1 cellular context compared by ENCODE assay signal in the genomic region with DNA sequence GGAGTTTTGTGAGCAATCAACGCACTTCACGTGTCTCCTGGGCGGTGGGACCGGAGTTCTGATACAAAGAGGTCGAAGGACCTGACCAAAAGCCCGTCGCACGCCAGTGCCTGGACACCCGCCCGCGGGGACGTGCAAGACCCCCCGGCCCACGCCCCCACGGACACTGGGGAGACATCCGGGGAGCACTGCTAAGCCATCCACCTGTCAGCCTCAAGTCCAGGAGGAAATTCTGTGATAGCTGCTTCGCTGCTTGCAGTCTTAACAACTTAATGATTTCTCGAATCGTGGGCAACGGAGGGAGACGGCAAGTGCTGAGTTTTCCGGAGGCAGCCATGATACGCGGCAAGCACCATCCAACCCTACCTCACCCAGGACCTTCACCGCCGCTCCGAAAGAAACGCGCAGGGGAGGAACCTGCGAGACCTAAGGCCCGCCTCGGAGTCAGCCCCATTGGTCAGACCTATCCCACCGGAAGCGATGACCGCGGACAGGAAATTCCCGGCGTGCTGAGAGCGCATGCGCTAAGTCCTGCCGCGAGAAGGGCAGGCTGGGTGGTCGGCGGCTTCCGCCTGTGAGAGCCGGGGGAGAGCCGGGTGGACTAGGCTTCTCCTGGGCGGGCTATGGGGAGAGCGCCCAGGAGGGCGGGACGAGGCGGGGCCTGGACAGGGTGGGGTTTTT.
TF ChIP-seq lines count a peak whose summit lies in the region.

A gene (minus strand): TSS at position 393 of the 681 bp plus-strand sequence. CDS start 56 bp downstream, at position 337.

TF ChIP-seq in HepG2, 621 proteins besides CTCF, POLR2A, EP300 and RAD21 (continued from another document and continues in another):
- TF ChIP-seq, protein P1, sequence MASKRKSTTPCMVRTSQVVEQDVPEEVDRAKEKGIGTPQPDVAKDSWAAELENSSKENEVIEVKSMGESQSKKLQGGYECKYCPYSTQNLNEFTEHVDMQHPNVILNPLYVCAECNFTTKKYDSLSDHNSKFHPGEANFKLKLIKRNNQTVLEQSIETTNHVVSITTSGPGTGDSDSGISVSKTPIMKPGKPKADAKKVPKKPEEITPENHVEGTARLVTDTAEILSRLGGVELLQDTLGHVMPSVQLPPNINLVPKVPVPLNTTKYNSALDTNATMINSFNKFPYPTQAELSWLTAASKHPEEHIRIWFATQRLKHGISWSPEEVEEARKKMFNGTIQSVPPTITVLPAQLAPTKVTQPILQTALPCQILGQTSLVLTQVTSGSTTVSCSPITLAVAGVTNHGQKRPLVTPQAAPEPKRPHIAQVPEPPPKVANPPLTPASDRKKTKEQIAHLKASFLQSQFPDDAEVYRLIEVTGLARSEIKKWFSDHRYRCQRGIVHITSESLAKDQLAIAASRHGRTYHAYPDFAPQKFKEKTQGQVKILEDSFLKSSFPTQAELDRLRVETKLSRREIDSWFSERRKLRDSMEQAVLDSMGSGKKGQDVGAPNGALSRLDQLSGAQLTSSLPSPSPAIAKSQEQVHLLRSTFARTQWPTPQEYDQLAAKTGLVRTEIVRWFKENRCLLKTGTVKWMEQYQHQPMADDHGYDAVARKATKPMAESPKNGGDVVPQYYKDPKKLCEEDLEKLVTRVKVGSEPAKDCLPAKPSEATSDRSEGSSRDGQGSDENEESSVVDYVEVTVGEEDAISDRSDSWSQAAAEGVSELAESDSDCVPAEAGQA (IDR thresholded peaks at IDR 0.05; ENCODE audit: low read depth): no peak; the same call in 1 of the 2 replicates
- TF ChIP-seq, protein P1 (CRISPR knock-in tag; IDR thresholded peaks at IDR 0.05; ENCODE audit: borderline replicate concordance): 0 out of 2 replicates have a peak, but pooled peaks have one; percentile 78
- TF ChIP-seq FOXM1 (CRISPR knock-in tag; IDR thresholded peaks at IDR 0.05) (no peak), ZNF282 (IDR thresholded peaks at IDR 0.05; ENCODE audit: partially characterized antibody) (no peak), PPARG (CRISPR knock-in tag; conservative IDR thresholded peaks at IDR 0.05) (0 out of 2 replicates have a peak, but pooled peaks have one; percentile 4), CBX1 (IDR thresholded peaks at IDR 0.05; ENCODE audit: low read depth) (peak; percentile 81), ATRX (CRISPR knock-in tag; IDR thresholded peaks at IDR 0.05; ENCODE audit: borderline replicate concordance) (no peak), EEA1 (CRISPR knock-in tag; IDR thresholded peaks at IDR 0.05; ENCODE audit: borderline replicate concordance) (0 out of 2 replicates have a peak, but pooled peaks have one; percentile 14), NFRKB (IDR thresholded peaks at IDR 0.05) (no peak), ZNF777 (CRISPR knock-in tag; IDR thresholded peaks at IDR 0.05) (no peak; the same call in none of the 2 replicates), KDM5B (CRISPR knock-in tag; IDR thresholded peaks at IDR 0.05; ENCODE audit: borderline replicate concordance) (peak; percentile 91), ZNF703 (CRISPR knock-in tag; IDR thresholded peaks at IDR 0.05; ENCODE audit: borderline replicate concordance) (no peak), ZFP36L2 (CRISPR knock-in tag; IDR thresholded peaks at IDR 0.05) (no peak; the same call in 1 of the 2 replicates), TEAD3 (CRISPR knock-in tag; optimal IDR thresholded peaks at IDR 0.05; ENCODE audit: borderline replicate concordance) (peak; percentile 3), PITX1 (CRISPR knock-in tag; IDR thresholded peaks at IDR 0.05) (peak; percentile 57), ZC3H13 (CRISPR knock-in tag; IDR thresholded peaks at IDR 0.05) (peak; percentile 88), ISL2 (CRISPR knock-in tag; IDR thresholded peaks at IDR 0.05) (peak; percentile 24; the same call in 1 of the 2 replicates), HIVEP1 (CRISPR knock-in tag; IDR thresholded peaks at IDR 0.05) (peak; percentile 63), HOXD1 (CRISPR knock-in tag; IDR thresholded peaks at IDR 0.05) (no peak; the same call in none of the 2 replicates), ZNF841 (CRISPR knock-in tag; IDR thresholded peaks at IDR 0.05; ENCODE audit: borderline replicate concordance) (peak; percentile 75; the same call in 1 of the 2 replicates), ZNF547 (CRISPR knock-in tag; IDR thresholded peaks at IDR 0.05) (no peak; the same call in 1 of the 2 replicates), ZNF879 (CRISPR knock-in tag; IDR thresholded peaks at IDR 0.05) (no peak), AGO2 (optimal IDR thresholded peaks at IDR 0.05; ENCODE audit: low read depth, low read length) (peak; percentile 100), NFYC (CRISPR knock-in tag; IDR thresholded peaks at IDR 0.05) (peak; percentile 85), ATM (IDR thresholded peaks at IDR 0.05; ENCODE audit: borderline replicate concordance) (no peak), ZNF530 (CRISPR knock-in tag; IDR thresholded peaks at IDR 0.05; ENCODE audit: low read depth) (no peak), ARNT2 (CRISPR knock-in tag; IDR thresholded peaks at IDR 0.05; ENCODE audit: low read depth) (peak; percentile 74), ZNF382 (CRISPR knock-in tag; IDR thresholded peaks at IDR 0.05; ENCODE audit: borderline replicate concordance) (no peak), GATAD1 (CRISPR knock-in tag; IDR thresholded peaks at IDR 0.05) (peak; percentile 77), RORA (CRISPR knock-in tag; IDR thresholded peaks at IDR 0.05) (no peak), ZNF235 (CRISPR knock-in tag; IDR thresholded peaks at IDR 0.05; ENCODE audit: borderline replicate concordance) (no peak)
- TF ChIP-seq, protein P2, sequence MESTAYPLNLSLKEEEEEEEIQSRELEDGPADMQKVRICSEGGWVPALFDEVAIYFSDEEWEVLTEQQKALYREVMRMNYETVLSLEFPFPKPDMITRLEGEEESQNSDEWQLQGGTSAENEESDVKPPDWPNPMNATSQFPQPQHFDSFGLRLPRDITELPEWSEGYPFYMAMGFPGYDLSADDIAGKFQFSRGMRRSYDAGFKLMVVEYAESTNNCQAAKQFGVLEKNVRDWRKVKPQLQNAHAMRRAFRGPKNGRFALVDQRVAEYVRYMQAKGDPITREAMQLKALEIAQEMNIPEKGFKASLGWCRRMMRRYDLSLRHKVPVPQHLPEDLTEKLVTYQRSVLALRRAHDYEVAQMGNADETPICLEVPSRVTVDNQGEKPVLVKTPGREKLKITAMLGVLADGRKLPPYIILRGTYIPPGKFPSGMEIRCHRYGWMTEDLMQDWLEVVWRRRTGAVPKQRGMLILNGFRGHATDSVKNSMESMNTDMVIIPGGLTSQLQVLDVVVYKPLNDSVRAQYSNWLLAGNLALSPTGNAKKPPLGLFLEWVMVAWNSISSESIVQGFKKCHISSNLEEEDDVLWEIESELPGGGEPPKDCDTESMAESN (CRISPR knock-in tag; conservative IDR thresholded peaks at IDR 0.05): no peak
- TF ChIP-seq, protein P3, sequence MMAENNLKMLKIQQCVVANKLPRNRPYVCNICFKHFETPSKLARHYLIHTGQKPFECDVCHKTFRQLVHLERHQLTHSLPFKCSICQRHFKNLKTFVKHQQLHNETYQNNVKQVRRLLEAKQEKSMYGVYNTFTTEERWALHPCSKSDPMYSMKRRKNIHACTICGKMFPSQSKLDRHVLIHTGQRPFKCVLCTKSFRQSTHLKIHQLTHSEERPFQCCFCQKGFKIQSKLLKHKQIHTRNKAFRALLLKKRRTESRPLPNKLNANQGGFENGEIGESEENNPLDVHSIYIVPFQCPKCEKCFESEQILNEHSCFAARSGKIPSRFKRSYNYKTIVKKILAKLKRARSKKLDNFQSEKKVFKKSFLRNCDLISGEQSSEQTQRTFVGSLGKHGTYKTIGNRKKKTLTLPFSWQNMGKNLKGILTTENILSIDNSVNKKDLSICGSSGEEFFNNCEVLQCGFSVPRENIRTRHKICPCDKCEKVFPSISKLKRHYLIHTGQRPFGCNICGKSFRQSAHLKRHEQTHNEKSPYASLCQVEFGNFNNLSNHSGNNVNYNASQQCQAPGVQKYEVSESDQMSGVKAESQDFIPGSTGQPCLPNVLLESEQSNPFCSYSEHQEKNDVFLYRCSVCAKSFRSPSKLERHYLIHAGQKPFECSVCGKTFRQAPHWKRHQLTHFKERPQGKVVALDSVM (CRISPR knock-in tag; IDR thresholded peaks at IDR 0.05): no peak
- TF ChIP-seq, protein P4, sequence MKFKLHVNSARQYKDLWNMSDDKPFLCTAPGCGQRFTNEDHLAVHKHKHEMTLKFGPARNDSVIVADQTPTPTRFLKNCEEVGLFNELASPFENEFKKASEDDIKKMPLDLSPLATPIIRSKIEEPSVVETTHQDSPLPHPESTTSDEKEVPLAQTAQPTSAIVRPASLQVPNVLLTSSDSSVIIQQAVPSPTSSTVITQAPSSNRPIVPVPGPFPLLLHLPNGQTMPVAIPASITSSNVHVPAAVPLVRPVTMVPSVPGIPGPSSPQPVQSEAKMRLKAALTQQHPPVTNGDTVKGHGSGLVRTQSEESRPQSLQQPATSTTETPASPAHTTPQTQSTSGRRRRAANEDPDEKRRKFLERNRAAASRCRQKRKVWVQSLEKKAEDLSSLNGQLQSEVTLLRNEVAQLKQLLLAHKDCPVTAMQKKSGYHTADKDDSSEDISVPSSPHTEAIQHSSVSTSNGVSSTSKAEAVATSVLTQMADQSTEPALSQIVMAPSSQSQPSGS (CRISPR knock-in tag; IDR thresholded peaks at IDR 0.05): no peak
- TF ChIP-seq, protein P5, sequence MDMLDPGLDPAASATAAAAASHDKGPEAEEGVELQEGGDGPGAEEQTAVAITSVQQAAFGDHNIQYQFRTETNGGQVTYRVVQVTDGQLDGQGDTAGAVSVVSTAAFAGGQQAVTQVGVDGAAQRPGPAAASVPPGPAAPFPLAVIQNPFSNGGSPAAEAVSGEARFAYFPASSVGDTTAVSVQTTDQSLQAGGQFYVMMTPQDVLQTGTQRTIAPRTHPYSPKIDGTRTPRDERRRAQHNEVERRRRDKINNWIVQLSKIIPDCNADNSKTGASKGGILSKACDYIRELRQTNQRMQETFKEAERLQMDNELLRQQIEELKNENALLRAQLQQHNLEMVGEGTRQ (IDR thresholded peaks at IDR 0.05; ENCODE audit: low read depth, low read length): no peak; the same call in 1 of the 2 replicates
- TF ChIP-seq, protein P5 (CRISPR knock-in tag; IDR thresholded peaks at IDR 0.05; ENCODE audit: borderline replicate concordance): no peak
- TF ChIP-seq, protein P6, sequence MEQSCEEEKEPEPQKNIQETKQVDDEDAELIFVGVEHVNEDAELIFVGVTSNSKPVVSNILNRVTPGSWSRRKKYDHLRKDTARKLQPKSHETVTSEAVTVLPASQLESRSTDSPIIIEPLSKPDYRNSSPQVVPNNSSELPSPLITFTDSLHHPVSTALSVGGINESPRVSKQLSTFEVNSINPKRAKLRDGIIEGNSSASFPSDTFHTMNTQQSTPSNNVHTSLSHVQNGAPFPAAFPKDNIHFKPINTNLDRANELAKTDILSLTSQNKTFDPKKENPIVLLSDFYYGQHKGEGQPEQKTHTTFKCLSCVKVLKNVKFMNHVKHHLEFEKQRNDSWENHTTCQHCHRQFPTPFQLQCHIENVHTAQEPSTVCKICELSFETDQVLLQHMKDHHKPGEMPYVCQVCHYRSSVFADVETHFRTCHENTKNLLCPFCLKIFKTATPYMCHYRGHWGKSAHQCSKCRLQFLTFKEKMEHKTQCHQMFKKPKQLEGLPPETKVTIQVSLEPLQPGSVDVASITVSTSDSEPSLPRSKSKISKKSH (CRISPR knock-in tag; IDR thresholded peaks at IDR 0.05; ENCODE audit: borderline replicate concordance): no peak; the same call in 1 of the 2 replicates
- TF ChIP-seq, protein P7, sequence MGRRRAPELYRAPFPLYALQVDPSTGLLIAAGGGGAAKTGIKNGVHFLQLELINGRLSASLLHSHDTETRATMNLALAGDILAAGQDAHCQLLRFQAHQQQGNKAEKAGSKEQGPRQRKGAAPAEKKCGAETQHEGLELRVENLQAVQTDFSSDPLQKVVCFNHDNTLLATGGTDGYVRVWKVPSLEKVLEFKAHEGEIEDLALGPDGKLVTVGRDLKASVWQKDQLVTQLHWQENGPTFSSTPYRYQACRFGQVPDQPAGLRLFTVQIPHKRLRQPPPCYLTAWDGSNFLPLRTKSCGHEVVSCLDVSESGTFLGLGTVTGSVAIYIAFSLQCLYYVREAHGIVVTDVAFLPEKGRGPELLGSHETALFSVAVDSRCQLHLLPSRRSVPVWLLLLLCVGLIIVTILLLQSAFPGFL (CRISPR knock-in tag; IDR thresholded peaks at IDR 0.05): peak; percentile 65; the same call in 1 of the 2 replicates
- TF ChIP-seq, protein P8, sequence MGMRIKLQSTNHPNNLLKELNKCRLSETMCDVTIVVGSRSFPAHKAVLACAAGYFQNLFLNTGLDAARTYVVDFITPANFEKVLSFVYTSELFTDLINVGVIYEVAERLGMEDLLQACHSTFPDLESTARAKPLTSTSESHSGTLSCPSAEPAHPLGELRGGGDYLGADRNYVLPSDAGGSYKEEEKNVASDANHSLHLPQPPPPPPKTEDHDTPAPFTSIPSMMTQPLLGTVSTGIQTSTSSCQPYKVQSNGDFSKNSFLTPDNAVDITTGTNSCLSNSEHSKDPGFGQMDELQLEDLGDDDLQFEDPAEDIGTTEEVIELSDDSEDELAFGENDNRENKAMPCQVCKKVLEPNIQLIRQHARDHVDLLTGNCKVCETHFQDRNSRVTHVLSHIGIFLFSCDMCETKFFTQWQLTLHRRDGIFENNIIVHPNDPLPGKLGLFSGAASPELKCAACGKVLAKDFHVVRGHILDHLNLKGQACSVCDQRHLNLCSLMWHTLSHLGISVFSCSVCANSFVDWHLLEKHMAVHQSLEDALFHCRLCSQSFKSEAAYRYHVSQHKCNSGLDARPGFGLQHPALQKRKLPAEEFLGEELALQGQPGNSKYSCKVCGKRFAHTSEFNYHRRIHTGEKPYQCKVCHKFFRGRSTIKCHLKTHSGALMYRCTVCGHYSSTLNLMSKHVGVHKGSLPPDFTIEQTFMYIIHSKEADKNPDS (CRISPR knock-in tag; IDR thresholded peaks at IDR 0.05): no peak
